Comparison of ENCODE assay signal across 34 cellular contexts in genomic region chr2:23112517-23112916, GRCh38.
"Had no signal": no experiment of that assay in that cellular context is flagged by ENCODE, and none has a peak within 500 bp of the region (broad histone marks: within the 10 kb centered on the region; RNA-seq: fewer than 3 reads in every experiment).

No MANE protein-coding gene starts in this region.

- H3K36me3 ChIP-seq: adrenal gland, ascending aorta, brain microvascular endothelial cell, breast epithelium, cardiac muscle cell had no signal

- DNase-seq: activated effector memory CD4-positive, alpha-beta T cell treated with anti-CD3 and anti-CD28 coated beads, Interleukin-2, amount 50 U/mL, for 16 hours; activated effector memory CD4-positive, alpha-beta T cell treated with Interleukin-2 at 50 U/mL for 16 hours; activated gamma-delta T cell; activated gamma-delta T cell treated with Interleukin-2 at 50 U/mL for 16 hours; activated naive CD4-positive, alpha-beta T cell; activated naive CD4-positive, alpha-beta T cell treated with anti-CD3 and anti-CD28 coated beads for 36 hours; activated naive CD4-positive, alpha-beta T cell treated with anti-CD3 and anti-CD28 coated beads, Interleukin-2, amount 10 ng/mL, durations not matched to agents 7 days and 5 days; activated naive CD4-positive, alpha-beta T cell treated with anti-CD3 and anti-CD28 coated beads, Interleukin-2, amount 50 U/mL, for 16 hours; activated naive CD4-positive, alpha-beta T cell treated with Interleukin-2 at 50 U/mL for 16 hours; activated naive CD8-positive, alpha-beta T cell treated with anti-CD3 and anti-CD28 coated beads for 36 hours; activated naive CD8-positive, alpha-beta T cell treated with anti-CD3 and anti-CD28 coated beads, Interleukin-2, amount 10 ng/mL, durations not matched to agents 7 days and 5 days; activated naive CD8-positive, alpha-beta T cell treated with anti-CD3 and anti-CD28 coated beads, Interleukin-2, amount 50 U/mL, for 24 hours; activated T-cell treated with anti-CD3 and anti-CD28 coated beads, Interleukin-2, amount 50 U/mL, for 1 hour; activated T-cell treated with anti-CD3 and anti-CD28 coated beads, Interleukin-2, amount 50 U/mL, for 24 hours; activated T-cell treated with anti-CD3 and anti-CD28 coated beads, Interleukin-2, amount 50 U/mL, for 4 hours; activated T-cell treated with anti-CD3 and anti-CD28 coated beads, Interleukin-2, amount 50 U/mL, for 48 hours; activated T-cell treated with anti-CD3 and anti-CD28 coated beads, Interleukin-2, amount 50 U/mL, for 72 hours; adrenal gland; amniotic stem cell; amygdala; anterior cingulate cortex; aorta; body of pancreas; brain microvascular endothelial cell; caudate nucleus; central memory CD4-positive, alpha-beta T cell; cerebellar nuclear complex had no signal

- FAIRE-seq: astrocyte, bronchial epithelial cell had no signal

- H3K27ac ChIP-seq: adrenal gland, ascending aorta, body of pancreas, brain microvascular endothelial cell, breast epithelium, cardiac muscle cell had no signal

- H3K27me3 ChIP-seq: adrenal gland, ascending aorta, body of pancreas, brain microvascular endothelial cell, breast epithelium, cardiac muscle cell had no signal

- H3K4me3 ChIP-seq: adrenal gland, ascending aorta, body of pancreas, breast epithelium, cardiac muscle cell had no signal

- ATAC-seq: activated naive CD4-positive, alpha-beta T cell treated with anti-CD3 and anti-CD28 coated beads, Interleukin-2, amount 50 U/mL, for 72 hours; activated naive CD8-positive, alpha-beta T cell treated with anti-CD3 and anti-CD28 coated beads, Interleukin-2, amount 50 U/mL, for 24 hours; activated T-cell treated with anti-CD3 and anti-CD28 coated beads, Interleukin-2, amount 50 U/mL, for 4 hours; activated T-cell treated with anti-CD3 and anti-CD28 coated beads, Interleukin-2, amount 50 U/mL, for 72 hours; activated T-helper 17 cell treated with anti-CD3 and anti-CD28 coated beads, Interleukin-2, amount 50 U/mL, for 72 hours; body of pancreas had no signal

- H3K4me1 ChIP-seq: adrenal gland, ascending aorta, body of pancreas, breast epithelium had no signal

- H3K9me3 ChIP-seq: adrenal gland, ascending aorta, body of pancreas had no signal
